Comparison of ENCODE assay signal across 3 cellular contexts in genomic region chr13:31940076-31940475, GRCh38.
"Had no signal": no experiment of that assay in that cellular context is flagged by ENCODE, and none has a peak within 500 bp of the region (broad histone marks: within the 10 kb centered on the region; RNA-seq: fewer than 3 reads in every experiment).

No MANE protein-coding gene starts in this region.

- H3K4me3 ChIP-seq: GM12878 had no signal

- DNase-seq: GDM1, GF-D8 had no signal
